26 cellular contexts compared by ENCODE assay signal in genomic region chr15:29048011-29048410, GRCh38.
"Had no signal": no experiment of that assay in that cellular context is flagged by ENCODE, and none has a peak within 500 bp of the region (broad histone marks: within the 10 kb centered on the region; RNA-seq: fewer than 3 reads in every experiment).

No MANE protein-coding gene starts in this region.

- H3K4me1 Mint-ChIP-seq: memory B cell, naive B cell, nephron had no signal

- H3K4me1 ChIP-seq: colonic mucosa, esophagus squamous epithelium, prostate gland, thyroid gland had no signal

- H3K27me3 ChIP-seq: colonic mucosa, esophagus squamous epithelium, thyroid gland had no signal

- H3K27me3 Mint-ChIP-seq: central memory CD8-positive, alpha-beta T cell; dendritic cell treated with granulocyte-macrophage colony-stimulating factor and Interleukin-4, amounts not matched to agents 40 ng/mL and 50 ng/mL, for 4 days; memory B cell; naive B cell; stimulated activated naive CD8-positive, alpha-beta T cell treated with anti-CD3 and anti-CD28 coated beads, Interleukin-15, amount 100 ng/mL, for 72 hours had no signal

- H3K9me3 Mint-ChIP-seq: central memory CD8-positive, alpha-beta T cell; dendritic cell treated with granulocyte-macrophage colony-stimulating factor and Interleukin-4, amounts not matched to agents 40 ng/mL and 50 ng/mL, for 4 days; memory B cell; nephron had no signal

- H3K4me3 ChIP-seq: colonic mucosa, esophagus squamous epithelium, lung, mucosa of descending colon, prostate gland, skin epidermis, thyroid gland had no signal

- H3K36me3 Mint-ChIP-seq: memory B cell, mesothelial cell of epicardium, naive B cell had no signal

- DNase-seq: colonic mucosa; effector memory CD4-positive, alpha-beta T cell; erythroblast; esophagus squamous epithelium; foreskin melanocyte; hypothalamus; kidney; mucosa of descending colon; naive B cell; nucleus accumbens; right cardiac atrium; stimulated activated CD4-positive, alpha-beta T cell treated with anti-CD3 and anti-CD28 coated beads, Interleukin-12 subunit alpha, Interleukin-12 subunit beta, amount 100 ng/mL, for 4 hours; stimulated activated CD4-positive, alpha-beta T cell treated with anti-CD3 and anti-CD28 coated beads, Interleukin-1b, Interleukin-23, amount 100 ng/mL, for 48 hours; stimulated activated CD4-positive, alpha-beta T cell treated with anti-CD3 and anti-CD28 coated beads, Interleukin-4, amount 100 ng/mL, for 1 hour; stimulated activated CD8-positive, alpha-beta memory T cell treated with anti-CD3 and anti-CD28 coated beads, Interleukin-4, amount 100 ng/mL, for 48 hours; stimulated activated naive CD4-positive, alpha-beta T cell; stimulated activated naive CD8-positive, alpha-beta T cell treated with anti-CD3 and anti-CD28 coated beads, Interleukin-15, amount 100 ng/mL, for 72 hours; thyroid gland had no signal

- H3K27ac ChIP-seq: colonic mucosa, esophagus squamous epithelium, prostate gland, skin epidermis, thyroid gland had no signal

- H3K9me3 ChIP-seq: colonic mucosa, esophagus squamous epithelium, mucosa of descending colon, prostate gland, thyroid gland had no signal

- H3K36me3 ChIP-seq: colonic mucosa, esophagus squamous epithelium, prostate gland, thyroid gland had no signal

- H3K27ac Mint-ChIP-seq: dendritic cell treated with granulocyte-macrophage colony-stimulating factor and Interleukin-4, amounts not matched to agents 40 ng/mL and 50 ng/mL, for 4 days; memory B cell; mesothelial cell of epicardium; naive B cell; nephron; stimulated activated naive CD8-positive, alpha-beta T cell treated with anti-CD3 and anti-CD28 coated beads, Interleukin-15, amount 100 ng/mL, for 72 hours had no signal

- H3K4me3 Mint-ChIP-seq: central memory CD8-positive, alpha-beta T cell; dendritic cell treated with granulocyte-macrophage colony-stimulating factor and Interleukin-4, amounts not matched to agents 40 ng/mL and 50 ng/mL, for 4 days; memory B cell; mesothelial cell of epicardium; naive B cell; nephron; stimulated activated naive CD8-positive, alpha-beta T cell treated with anti-CD3 and anti-CD28 coated beads, Interleukin-15, amount 100 ng/mL, for 72 hours had no signal
